In genomic region chr22:24108073-24108472, GRCh38 we compare ENCODE assay signal across 14 cellular contexts.
DNase-seq lines count a peak whose midpoint lies in the region; ATAC-seq, FAIRE-seq and TF ChIP-seq lines count a peak whose summit lies in the region.
"Had no signal": no experiment of that assay in that cellular context is flagged by ENCODE, and none has a peak within 500 bp of the region (broad histone marks: within the 10 kb centered on the region; RNA-seq: fewer than 3 reads in every experiment).

No MANE protein-coding gene starts in this region.

- peaks cover 9% of the 10 kb centered on the region for H3K9me3 Mint-ChIP-seq in endodermal cell
- peaks cover 19% of the 10 kb centered on the region for H3K9me3 Mint-ChIP-seq in progenitor cell of endocrine pancreas (ENCODE audit: low read depth)
- H3K9me3 Mint-ChIP-seq: natural killer cell treated with Interleukin-12 subunit alpha and Interleukin-12 subunit beta and Interleukin-15 and Interleukin-18, amount 100 ng/mL, for 72 hours had no signal

- 90 to 100% methylated on average over 1 to 3 of the region's 3 CpGs for WGBS in endodermal cell (ENCODE audit: insufficient coverage in 1 of 2, insufficient read length in 1 of 2), 2 experiments
- 80 to 92% (median 86%) methylated on average over 3 of the region's 3 CpGs for WGBS in ovary, 3 donors

- H3K36me3 ChIP-seq in MM.1S (replicated peaks; ENCODE audit: insufficient read depth, low read length) (no peaks in the 10 kb centered on the region), endodermal cell (ENCODE audit: control insufficient read depth, insufficient read depth, low read length) (peaks cover 41% of the 10 kb centered on the region), ovary (no peaks in the 10 kb centered on the region)

- H3K4me1 ChIP-seq in MM.1S (ENCODE audit: low read length) = peaks cover 28% of the 10 kb centered on the region
- no peaks in the 10 kb centered on the region for H3K4me1 ChIP-seq in endodermal cell (ENCODE audit: control insufficient read depth, insufficient read depth, low read length)
- peaks cover 1% of the 10 kb centered on the region for H3K4me1 ChIP-seq in ovary (ENCODE audit: insufficient read depth)

- H3K36me3 Mint-ChIP-seq in endodermal cell (ENCODE audit: low read depth) (peaks cover 45% of the 10 kb centered on the region), progenitor cell of endocrine pancreas (ENCODE audit: insufficient read depth) (peaks cover 33% of the 10 kb centered on the region)

- H3K9me2 ChIP-seq in MM.1S (replicated peaks; ENCODE audit: insufficient read depth, low read length) = no peaks in the 10 kb centered on the region

- H3K4me3 ChIP-seq in MM.1S (ENCODE audit: low read length) = no peak overlapping the region
- no peak overlapping the region for H3K4me3 ChIP-seq in endodermal cell (ENCODE audit: low read length)
- H3K4me3 ChIP-seq in ovary = no peak overlapping the region

- no peak overlapping the region for H3K4me3 Mint-ChIP-seq in endodermal cell
- H3K4me3 Mint-ChIP-seq in progenitor cell of endocrine pancreas (ENCODE audit: low read depth) = no peak overlapping the region
- H3K4me3 Mint-ChIP-seq: CD4-positive, CD25-positive, alpha-beta regulatory T cell; T-helper 17 cell had no signal

- FAIRE-seq in D721Med (lab: Jason Lieb, UNC) = no peak

- no peak overlapping the region for H3K9ac ChIP-seq in MM.1S (ENCODE audit: low read length)
- H3K9ac ChIP-seq in endodermal cell (ENCODE audit: extremely low read depth, low read length, poor library complexity, severe bottlenecking) = no peak overlapping the region

- no peak overlapping the region for H2AFZ ChIP-seq in MM.1S (ENCODE audit: low read length)

- no peak for DNase-seq in MM.1S
- peak; percentile 67 for DNase-seq in endodermal cell
- no peak for DNase-seq in progenitor cell of endocrine pancreas (ENCODE audit: low spot score, unreplicated experiment)
- no peak for DNase-seq in GOT3 (lab: John Stamatoyannopoulos, UW)
- no peak for DNase-seq in ovary
- no peak for DNase-seq in D721Med (ENCODE audit: insufficient read length, low spot score)
- DNase-seq: activated CD4-positive, alpha-beta T cell treated with anti-CD3 and anti-CD28 coated beads for 4 hours; CD4-positive, CD25-positive, alpha-beta regulatory T cell; effector memory CD4-positive, alpha-beta T cell; stimulated activated naive CD8-positive, alpha-beta T cell treated with anti-CD3 and anti-CD28 coated beads, Interleukin-15, Interleukin-2, amounts not matched to agents 100 U/mL and 50 U/mL, for 24 hours; T-helper 17 cell had no signal

- H3K27ac Mint-ChIP-seq in endodermal cell (peak overlapping the region; percentile 4), progenitor cell of endocrine pancreas (peak overlapping the region; percentile 71)
- H3K27ac Mint-ChIP-seq: T-helper 17 cell had no signal

- intact Hi-C loops in ovary (cut with DNase I) = loop anchor here (2.0 to 10.0 kb wide), 4 partner anchors 47 to 73 kb away; partner anchors contain the start of gene SUSD2 (in 1 of the 4)

- H3K4me1 Mint-ChIP-seq in endodermal cell = no peaks in the 10 kb centered on the region
- H3K4me1 Mint-ChIP-seq in progenitor cell of endocrine pancreas (ENCODE audit: low read depth) = peaks cover 8% of the 10 kb centered on the region

- no peaks in the 10 kb centered on the region for H3K27me3 ChIP-seq in MM.1S (replicated peaks; ENCODE audit: insufficient read depth, low read length)
- no peaks in the 10 kb centered on the region for H3K27me3 ChIP-seq in endodermal cell (ENCODE audit: control insufficient read depth, insufficient read depth, low read length, poor library complexity, severe bottlenecking)
- no peaks in the 10 kb centered on the region for H3K27me3 ChIP-seq in ovary

- no peaks in the 10 kb centered on the region for H4K20me1 ChIP-seq in MM.1S (ENCODE audit: insufficient read depth, low read length)

- ATAC-seq in HG03565 (IDR thresholded peaks at IDR 0.05; ENCODE audit: unreplicated experiment) = no peak
- ATAC-seq: natural killer cell treated with Interleukin-12 subunit alpha and Interleukin-12 subunit beta and Interleukin-15 and Interleukin-18, amount 100 ng/mL, for 72 hours; stimulated activated naive CD8-positive, alpha-beta T cell treated with anti-CD3 and anti-CD28 coated beads, Interleukin-15, Interleukin-2, amounts not matched to agents 100 U/mL and 50 U/mL, for 24 hours; T-helper 17 cell had no signal

- H3K27ac ChIP-seq in MM.1S (ENCODE audit: low read length) = peak overlapping the region; percentile 75; the same call in 1 of the 2 replicates
- no peak overlapping the region for H3K27ac ChIP-seq in endodermal cell (ENCODE audit: low read depth, low read length)
- H3K27ac ChIP-seq in ovary = peak overlapping the region in 1 of 2 donors; percentile 4

- H3K79me2 ChIP-seq in MM.1S (ENCODE audit: low read length) = no peaks in the 10 kb centered on the region

- H3K27me3 Mint-ChIP-seq in endodermal cell (ENCODE audit: insufficient read depth) (no peaks in the 10 kb centered on the region), progenitor cell of endocrine pancreas (no peaks in the 10 kb centered on the region)
- H3K27me3 Mint-ChIP-seq: CD4-positive, CD25-positive, alpha-beta regulatory T cell; natural killer cell treated with Interleukin-12 subunit alpha and Interleukin-12 subunit beta and Interleukin-15 and Interleukin-18, amount 100 ng/mL, for 72 hours; T-helper 17 cell had no signal

- no peak for TF ChIP-seq POLR2A in ovary (IDR thresholded peaks at IDR 0.05)

- TF ChIP-seq CTCF in GM12872 (IDR thresholded peaks at IDR 0.05; ENCODE audit: insufficient read depth, low read depth, low read length) (peak; percentile 21; the same call in 1 of the 3 replicates), MM.1S (IDR thresholded peaks at IDR 0.05; ENCODE audit: low read length) (no peak), endodermal cell (conservative IDR thresholded peaks at IDR 0.05) (peak; percentile 67), progenitor cell of endocrine pancreas (IDR thresholded peaks at IDR 0.05; ENCODE audit: unreplicated experiment) (peak; percentile 11), ovary (IDR thresholded peaks at IDR 0.05) (peak in 1 of 3 donors; percentile 5), D721Med (IDR thresholded peaks at IDR 0.05; ENCODE audit: insufficient read depth, missing control alignments) (no peak)

- peak overlapping the region; percentile 46; the same call in 1 of the 2 replicates for H3K4me2 ChIP-seq in MM.1S (ENCODE audit: low read depth, low read length)

- H3F3A ChIP-seq in MM.1S (ENCODE audit: insufficient read depth, low read length) = peaks cover 20% of the 10 kb centered on the region

- H3K9me3 ChIP-seq in MM.1S (replicated peaks; ENCODE audit: insufficient read depth, low read length) = no peaks in the 10 kb centered on the region
- peaks cover 12% of the 10 kb centered on the region for H3K9me3 ChIP-seq in endodermal cell (ENCODE audit: control insufficient read depth, low read length)
- no peaks in the 10 kb centered on the region for H3K9me3 ChIP-seq in ovary

- no peak for TF ChIP-seq EP300 in ovary (IDR thresholded peaks at IDR 0.05)

Comparison
In these comparisons a context has a peak if more than half of its experiments do, and no peak if none do; other contexts are left out.
1. CTCF ChIP-seq: peak in GM12872 (single experiment), endodermal cell (single experiment) and progenitor cell of endocrine pancreas (single experiment); none in MM.1S (single experiment) and D721Med (single experiment).